Comparison of ENCODE assay signal across 6 cellular contexts in genomic region chr1:1068374-1069060, GRCh38. TPM values are rescaled to one million over a fixed set of nuclear protein-coding genes. Genes with fewer than 3 reads are reported as not detected.
A peak's percentile ranks its signal among the peaks of the same experiment; 100 is the strongest.
DNase-seq lines count a peak whose midpoint lies in the region; ATAC-seq and TF ChIP-seq lines count a peak whose summit lies in the region.

No MANE protein-coding gene starts in this region.

- H3K9me3 ChIP-seq in thyroid gland: no peaks in the 10 kb centered on the region

- H3K9me3 Mint-ChIP-seq in GM23338: no peaks in the 10 kb centered on the region

- H3K4me1 ChIP-seq in GM23338 (ENCODE audit: insufficient read depth): peaks cover 6% of the 10 kb centered on the region; the same call in 1 of the 2 replicates
- H3K4me1 ChIP-seq in thyroid gland: peaks cover 5 to 22% of the 10 kb centered on the region in 2 donors

- peak overlapping the region; percentile 84 for H3K4me2 ChIP-seq in GM23338

- no peak for TF ChIP-seq CTCF in GM23338 (conservative IDR thresholded peaks at IDR 0.05; ENCODE audit: low read depth in 2 of 2)
- TF ChIP-seq CTCF in thyroid gland (IDR thresholded peaks at IDR 0.05): no peak

- no peaks in the 10 kb centered on the region for H3K79me2 ChIP-seq in GM23338 (replicated peaks; ENCODE audit: insufficient read depth)

- H3K27ac ChIP-seq in GM23338 (ENCODE audit: low read depth) (no peak overlapping the region), thyroid gland (no peak overlapping the region)

- H4K20me1 ChIP-seq in GM23338 (replicated peaks; ENCODE audit: insufficient read depth): no peaks in the 10 kb centered on the region; the same call in 1 of the 2 replicates

- H3K4me1 Mint-ChIP-seq in GM23338: no peaks in the 10 kb centered on the region

- DNase-seq in GM23338 (ENCODE audit: low spot score) (peak; percentile 52), SW480 (ENCODE audit: low spot score) (peak; percentile 75), erythroblast (lab: John Stamatoyannopoulos, UW) (peak; percentile 37 to 58), thyroid gland (peak; percentile 51 to 76), occipital lobe (lab: John Stamatoyannopoulos, UW) (no peak)

- peaks cover 12% of the 10 kb centered on the region for H3K27me3 Mint-ChIP-seq in GM23338 (ENCODE audit: insufficient read depth, low read depth, poor library complexity)

- H2AFZ ChIP-seq in GM23338: peak overlapping the region; percentile 85

- no peak overlapping the region for H3K27ac Mint-ChIP-seq in GM23338

- ATAC-seq in GM23338 (peak; percentile 27), HG02870 (IDR thresholded peaks at IDR 0.05; ENCODE audit: unreplicated experiment) (no peak)

- H3K27me3 ChIP-seq in GM23338 (ENCODE audit: insufficient read depth) (peaks cover 20% of the 10 kb centered on the region; the same call in 1 of the 2 replicates), thyroid gland (no peaks in the 10 kb centered on the region)

- H3K4me3 ChIP-seq in GM23338 (peak overlapping the region; percentile 71), thyroid gland (replicated peaks in 1 of 3) (peak overlapping the region in 1 of 3 donors; percentile 35)

- no peaks in the 10 kb centered on the region for H3K36me3 ChIP-seq in GM23338 (ENCODE audit: insufficient read depth)
- no peaks in the 10 kb centered on the region for H3K36me3 ChIP-seq in thyroid gland

- 9 to 21% methylated on average over 12 to 23 of the region's 63 CpGs for WGBS in thyroid gland, 2 donors

- TF ChIP-seq POLR2A in erythroblast (IDR thresholded peaks at IDR 0.05; ENCODE audit: low read length) (no peak), thyroid gland (IDR thresholded peaks at IDR 0.05) (no peak)

- intact Hi-C loops in thyroid gland (cut with DNase I): no loop called here

- no peaks in the 10 kb centered on the region for H3K36me3 Mint-ChIP-seq in GM23338 (ENCODE audit: low read depth)

- H3K9me2 ChIP-seq in GM23338 (ENCODE audit: insufficient read depth): no peaks in the 10 kb centered on the region

- no peaks in the 10 kb centered on the region for H3F3A ChIP-seq in GM23338 (replicated peaks; ENCODE audit: low read depth)

- peak overlapping the region; percentile 72 for H3K4me3 Mint-ChIP-seq in GM23338

TF ChIP-seq in GM23338, 12 proteins besides CTCF, POLR2A, EP300 and RAD21:
- TF ChIP-seq STAT1 (IDR thresholded peaks at IDR 0.05; ENCODE audit: unreplicated experiment) (no peak), POLR2AphosphoS5 (IDR thresholded peaks at IDR 0.05; ENCODE audit: low read depth) (no peak), EZH2phosphoT487 (IDR thresholded peaks at IDR 0.05; ENCODE audit: unreplicated experiment) (no peak), ZNF114 (CRISPR knock-in tag; IDR thresholded peaks at IDR 0.05) (no peak), EZH2 (IDR thresholded peaks at IDR 0.05; ENCODE audit: low read depth, unreplicated experiment) (no peak), CREB1 (CRISPR knock-in tag; IDR thresholded peaks at IDR 0.05; ENCODE audit: low read depth) (peak; percentile 59), ZNF331 (CRISPR knock-in tag; IDR thresholded peaks at IDR 0.05; ENCODE audit: low read depth) (no peak), ETS1 (IDR thresholded peaks at IDR 0.05) (no peak)
- TF ChIP-seq, protein P1, sequence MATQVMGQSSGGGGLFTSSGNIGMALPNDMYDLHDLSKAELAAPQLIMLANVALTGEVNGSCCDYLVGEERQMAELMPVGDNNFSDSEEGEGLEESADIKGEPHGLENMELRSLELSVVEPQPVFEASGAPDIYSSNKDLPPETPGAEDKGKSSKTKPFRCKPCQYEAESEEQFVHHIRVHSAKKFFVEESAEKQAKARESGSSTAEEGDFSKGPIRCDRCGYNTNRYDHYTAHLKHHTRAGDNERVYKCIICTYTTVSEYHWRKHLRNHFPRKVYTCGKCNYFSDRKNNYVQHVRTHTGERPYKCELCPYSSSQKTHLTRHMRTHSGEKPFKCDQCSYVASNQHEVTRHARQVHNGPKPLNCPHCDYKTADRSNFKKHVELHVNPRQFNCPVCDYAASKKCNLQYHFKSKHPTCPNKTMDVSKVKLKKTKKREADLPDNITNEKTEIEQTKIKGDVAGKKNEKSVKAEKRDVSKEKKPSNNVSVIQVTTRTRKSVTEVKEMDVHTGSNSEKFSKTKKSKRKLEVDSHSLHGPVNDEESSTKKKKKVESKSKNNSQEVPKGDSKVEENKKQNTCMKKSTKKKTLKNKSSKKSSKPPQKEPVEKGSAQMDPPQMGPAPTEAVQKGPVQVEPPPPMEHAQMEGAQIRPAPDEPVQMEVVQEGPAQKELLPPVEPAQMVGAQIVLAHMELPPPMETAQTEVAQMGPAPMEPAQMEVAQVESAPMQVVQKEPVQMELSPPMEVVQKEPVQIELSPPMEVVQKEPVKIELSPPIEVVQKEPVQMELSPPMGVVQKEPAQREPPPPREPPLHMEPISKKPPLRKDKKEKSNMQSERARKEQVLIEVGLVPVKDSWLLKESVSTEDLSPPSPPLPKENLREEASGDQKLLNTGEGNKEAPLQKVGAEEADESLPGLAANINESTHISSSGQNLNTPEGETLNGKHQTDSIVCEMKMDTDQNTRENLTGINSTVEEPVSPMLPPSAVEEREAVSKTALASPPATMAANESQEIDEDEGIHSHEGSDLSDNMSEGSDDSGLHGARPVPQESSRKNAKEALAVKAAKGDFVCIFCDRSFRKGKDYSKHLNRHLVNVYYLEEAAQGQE (IDR thresholded peaks at IDR 0.05; ENCODE audit: unreplicated experiment): no peak
TF ChIP-seq in GM23338: peak in this region for 1.

RNA-seq across cellular contexts. Expression of gene RNF223, which starts 5.6 kb away (rescaled TPM):
- total RNA-seq in GM23338 (2014; rRNA removed; shearing (Covaris generic)): not detected in 2 replicates
- not detected in 2 replicates for polyA plus RNA-seq in GM23338 (2016; fragmentation: Nextera tagmentation; extraction: Ambion mirVana)
- total RNA-seq in thyroid gland (not detected), occipital lobe (not detected)

RNA-seq across cellular contexts. Expression of gene C1orf159, which starts 47.4 kb away (rescaled TPM):
- 21.3 and 21.5 TPM in 2 replicates for total RNA-seq in GM23338 (2014; rRNA removed; shearing (Covaris generic))
- 9.6 and 9.9 TPM in 2 replicates for polyA plus RNA-seq in GM23338 (2016; fragmentation: Nextera tagmentation; extraction: Ambion mirVana)
- total RNA-seq in thyroid gland: 10 to 100 TPM; 10.3 to 27.6 (median 19.6) TPM
- total RNA-seq in occipital lobe: 5.5 TPM

RNA-seq across cellular contexts. Expression of gene AGRN, which starts 48.6 kb away (rescaled TPM):
- total RNA-seq in GM23338 (2014; rRNA removed; shearing (Covaris generic)): 144 and 185 TPM in 2 replicates
- polyA plus RNA-seq in GM23338 (2016; fragmentation: Nextera tagmentation; extraction: Ambion mirVana): 12.3 and 13.2 TPM in 2 replicates
- total RNA-seq in thyroid gland (100 to 1,000 TPM in 3 of 4 donors, 10 to 100 TPM in 1; 68.3 to 147 (median 129) TPM), occipital lobe (71.9 TPM)

RNA-seq across cellular contexts. Expression of gene ISG15, which starts 55.2 kb away (rescaled TPM):
- 52.9 and 65.3 TPM in 2 replicates for total RNA-seq in GM23338 (2014; rRNA removed; shearing (Covaris generic))
- polyA plus RNA-seq in GM23338 (2016; fragmentation: Nextera tagmentation; extraction: Ambion mirVana): 101 and 113 TPM in 2 replicates
- total RNA-seq in thyroid gland (10 to 100 TPM; 18.5 to 57.5 (median 37.8) TPM), occipital lobe (15.0 TPM)
